Comparison of ENCODE assay signal across 8 cellular contexts in the genomic region with DNA sequence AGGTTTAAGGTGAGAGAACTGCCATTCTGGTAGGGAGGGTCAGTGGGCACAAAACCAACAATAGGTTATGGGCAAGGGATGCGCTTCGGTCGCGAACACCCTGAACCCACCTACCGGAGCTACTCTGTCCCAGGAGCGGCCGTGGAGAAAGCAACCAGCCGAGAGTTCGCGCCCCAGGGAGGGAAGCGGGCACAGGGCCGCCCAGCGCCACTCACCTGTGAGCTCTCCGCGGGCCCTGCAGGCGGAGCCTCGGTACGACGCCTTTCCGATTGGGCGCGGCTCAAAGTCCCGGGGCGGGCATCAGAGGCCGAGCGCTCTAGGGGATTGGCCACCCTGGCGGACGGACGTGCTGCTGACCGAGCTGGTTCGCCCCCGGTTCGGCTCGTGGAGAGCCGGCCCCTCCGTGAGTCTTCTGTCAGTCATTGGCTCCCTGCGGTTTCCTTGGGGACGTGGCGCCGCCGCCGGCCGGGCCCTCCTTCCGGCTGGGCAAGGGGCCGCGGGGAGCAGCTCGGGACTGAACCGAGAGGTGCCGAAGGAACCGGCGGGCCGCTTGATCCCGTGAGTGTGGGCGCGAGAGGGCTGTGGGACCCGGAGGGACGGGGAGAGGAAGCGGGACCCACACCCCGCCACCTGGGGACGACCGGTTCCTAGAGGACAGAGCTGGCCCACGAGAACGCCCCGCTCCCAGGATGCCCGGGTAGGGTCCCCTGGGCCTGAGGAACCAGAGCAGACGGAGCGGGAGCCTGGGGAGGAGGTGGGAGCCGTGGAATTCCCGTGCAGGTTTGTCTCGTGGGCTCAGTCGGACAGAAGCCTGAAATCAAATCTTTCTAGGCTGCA. TPM values are rescaled to one million over a fixed set of nuclear protein-coding genes. Genes with fewer than 3 reads are reported as not detected.
DNase-seq lines count a peak whose midpoint lies in the region; ATAC-seq and TF ChIP-seq lines count a peak whose summit lies in the region.

A gene with protein sequence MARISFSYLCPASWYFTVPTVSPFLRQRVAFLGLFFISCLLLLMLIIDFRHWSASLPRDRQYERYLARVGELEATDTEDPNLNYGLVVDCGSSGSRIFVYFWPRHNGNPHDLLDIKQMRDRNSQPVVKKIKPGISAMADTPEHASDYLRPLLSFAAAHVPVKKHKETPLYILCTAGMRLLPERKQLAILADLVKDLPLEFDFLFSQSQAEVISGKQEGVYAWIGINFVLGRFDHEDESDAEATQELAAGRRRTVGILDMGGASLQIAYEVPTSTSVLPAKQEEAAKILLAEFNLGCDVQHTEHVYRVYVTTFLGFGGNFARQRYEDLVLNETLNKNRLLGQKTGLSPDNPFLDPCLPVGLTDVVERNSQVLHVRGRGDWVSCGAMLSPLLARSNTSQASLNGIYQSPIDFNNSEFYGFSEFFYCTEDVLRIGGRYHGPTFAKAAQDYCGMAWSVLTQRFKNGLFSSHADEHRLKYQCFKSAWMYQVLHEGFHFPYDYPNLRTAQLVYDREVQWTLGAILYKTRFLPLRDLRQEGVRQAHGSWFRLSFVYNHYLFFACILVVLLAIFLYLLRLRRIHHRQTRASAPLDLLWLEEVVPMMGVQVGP (plus strand): TSS at position 479 of the 837 bp plus-strand sequence. CDS start 448 bp downstream, outside the sequence.

- peaks cover 3 to 16% of the 10 kb centered on the region in 2 donors for H3K4me1 ChIP-seq in mucosa of rectum (ENCODE audit: control insufficient read depth in 2 of 2, insufficient read depth in 2 of 2, low read length in 2 of 2)

- peak within 1 kb of the TSS; percentile 65 to 95 (median 90) for H3K4me3 Mint-ChIP-seq in IgD-negative memory B cell

- H3K36me3 Mint-ChIP-seq in IgD-negative memory B cell: peaks cover 4% of the 10 kb centered on the region

- H3K9ac ChIP-seq in mucosa of rectum (ENCODE audit: low read depth in 1 of 2, low read length in 2 of 2): peak within 1 kb of the TSS; percentile 76 to 91

- H3K36me3 ChIP-seq in mucosa of rectum (ENCODE audit: control insufficient read depth in 2 of 2, insufficient read depth in 2 of 2, low read length in 2 of 2): peaks cover 2 to 4% of the 10 kb centered on the region in 2 donors

- H3K27ac Mint-ChIP-seq in IgD-negative memory B cell: peak within 1 kb of the TSS; percentile 50 to 95 (median 72)

- H3K9me3 ChIP-seq in mucosa of rectum (ENCODE audit: control insufficient read depth in 2 of 2, low read length in 2 of 2): no peaks in the 10 kb centered on the region

- TF ChIP-seq POLR2A in erythroblast (IDR thresholded peaks at IDR 0.05; ENCODE audit: low read length): peak; percentile 74

- H3K4me3 ChIP-seq in mucosa of rectum (ENCODE audit: low read length in 2 of 2): peak within 1 kb of the TSS; percentile 89 to 99

- no peaks in the 10 kb centered on the region for H3K9me3 Mint-ChIP-seq in IgD-negative memory B cell

- H3K27ac ChIP-seq in mucosa of rectum (ENCODE audit: low read depth in 2 of 2, low read length in 2 of 2): peak within 1 kb of the TSS; percentile 43 to 74

- H3K27me3 ChIP-seq in mucosa of rectum (ENCODE audit: control insufficient read depth in 2 of 2, insufficient read depth in 2 of 2, low read length in 2 of 2): no peaks in the 10 kb centered on the region

- peaks cover 10 to 15% (median 14%) of the 10 kb centered on the region in 3 donors for H3K4me1 Mint-ChIP-seq in IgD-negative memory B cell

- peak; percentile 93 for DNase-seq in DMS153 (lab: John Stamatoyannopoulos, UW)
- peak; percentile 34 for DNase-seq in OCI-M2 (lab: John Stamatoyannopoulos, UW; ENCODE audit: unreplicated experiment)
- DNase-seq in activated T-cell treated with anti-CD3 and anti-CD28 coated beads, Interleukin-2, amount 50 U/mL, for 1 hour: peak; percentile 87
- DNase-seq in erythroblast (lab: John Stamatoyannopoulos, UW): peak; percentile 95 to 96
- peak; percentile 56 to 78 for DNase-seq in stimulated activated CD8-positive, alpha-beta memory T cell treated with anti-CD3 and anti-CD28 coated beads, Interleukin-4, amount 100 ng/mL, for 4 hours (ENCODE audit: low read depth in 2 of 2, low spot score in 1 of 2)

- ATAC-seq in GM21576 (IDR thresholded peaks at IDR 0.05; ENCODE audit: unreplicated experiment): peak; percentile 98

- H3K27me3 Mint-ChIP-seq in IgD-negative memory B cell: peaks cover 5% of the 10 kb centered on the region

RNA-seq across cellular contexts. Expression of the gene that starts here (rescaled TPM):
- 0.99 TPM for polyA plus RNA-seq in IgD-negative memory B cell

Comparison
In these comparisons a context has a peak if more than half of its experiments do, and no peak if none do; other contexts are left out.
1. Peak in every context shown above with its lines: DNase-seq, ATAC-seq, H3K4me3 ChIP-seq and H3K27ac ChIP-seq.
2. DNase-seq: peak in every context shown above with its lines; median percentile 96 in erythroblast; 93 in DMS153; 87 in activated T-cell treated with anti-CD3 and anti-CD28 coated beads, Interleukin-2, amount 50 U/mL, for 1 hour; 67 in stimulated activated CD8-positive, alpha-beta memory T cell treated with anti-CD3 and anti-CD28 coated beads, Interleukin-4, amount 100 ng/mL, for 4 hours; 34 in OCI-M2.